1 cellular context compared by ENCODE assay signal in the genomic region with DNA sequence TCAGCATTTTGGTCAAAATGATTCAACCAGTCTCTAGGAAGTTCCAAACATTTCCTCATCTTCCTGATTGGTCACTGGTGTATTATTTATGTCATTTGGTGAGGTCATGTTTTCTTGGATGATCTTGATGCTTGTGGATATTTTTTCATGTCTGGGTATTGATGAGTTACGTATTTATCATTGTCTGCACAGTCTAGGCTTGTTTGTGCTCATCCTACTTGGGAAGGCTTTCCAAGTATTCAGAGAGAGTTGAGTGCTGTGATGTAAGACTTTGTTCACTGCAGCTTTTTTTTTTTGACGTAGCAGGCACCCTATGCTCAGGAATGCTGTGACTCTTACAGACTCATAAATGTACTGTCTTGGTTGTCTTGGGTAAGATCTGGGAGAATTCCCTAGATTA.
TF ChIP-seq lines count a peak whose summit lies in the region.

No MANE protein-coding gene starts in this region.

TF ChIP-seq in HepG2, 621 proteins besides CTCF, POLR2A, EP300 and RAD21 (continued from another document):
- TF ChIP-seq, protein P1, sequence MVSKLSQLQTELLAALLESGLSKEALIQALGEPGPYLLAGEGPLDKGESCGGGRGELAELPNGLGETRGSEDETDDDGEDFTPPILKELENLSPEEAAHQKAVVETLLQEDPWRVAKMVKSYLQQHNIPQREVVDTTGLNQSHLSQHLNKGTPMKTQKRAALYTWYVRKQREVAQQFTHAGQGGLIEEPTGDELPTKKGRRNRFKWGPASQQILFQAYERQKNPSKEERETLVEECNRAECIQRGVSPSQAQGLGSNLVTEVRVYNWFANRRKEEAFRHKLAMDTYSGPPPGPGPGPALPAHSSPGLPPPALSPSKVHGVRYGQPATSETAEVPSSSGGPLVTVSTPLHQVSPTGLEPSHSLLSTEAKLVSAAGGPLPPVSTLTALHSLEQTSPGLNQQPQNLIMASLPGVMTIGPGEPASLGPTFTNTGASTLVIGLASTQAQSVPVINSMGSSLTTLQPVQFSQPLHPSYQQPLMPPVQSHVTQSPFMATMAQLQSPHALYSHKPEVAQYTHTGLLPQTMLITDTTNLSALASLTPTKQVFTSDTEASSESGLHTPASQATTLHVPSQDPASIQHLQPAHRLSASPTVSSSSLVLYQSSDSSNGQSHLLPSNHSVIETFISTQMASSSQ (IDR thresholded peaks at IDR 0.05; ENCODE audit: low read depth) = no peak
- TF ChIP-seq, protein P1 (CRISPR knock-in tag; IDR thresholded peaks at IDR 0.05; ENCODE audit: borderline replicate concordance) = no peak
- TF ChIP-seq ZNF317 (CRISPR knock-in tag; IDR thresholded peaks at IDR 0.05) (no peak), ELF1 (CRISPR knock-in tag; IDR thresholded peaks at IDR 0.05) (no peak), CCDC6 (CRISPR knock-in tag; IDR thresholded peaks at IDR 0.05) (no peak), ATF7 (IDR thresholded peaks at IDR 0.05) (peak; percentile 40; the same call in 1 of the 2 replicates), ATF7 (CRISPR knock-in tag; IDR thresholded peaks at IDR 0.05) (no peak), CREB1 (IDR thresholded peaks at IDR 0.05) (peak; percentile 43), CREB1 (CRISPR knock-in tag; IDR thresholded peaks at IDR 0.05) (no peak), EEA1 (CRISPR knock-in tag; IDR thresholded peaks at IDR 0.05; ENCODE audit: borderline replicate concordance) (no peak)
- TF ChIP-seq, protein P2, sequence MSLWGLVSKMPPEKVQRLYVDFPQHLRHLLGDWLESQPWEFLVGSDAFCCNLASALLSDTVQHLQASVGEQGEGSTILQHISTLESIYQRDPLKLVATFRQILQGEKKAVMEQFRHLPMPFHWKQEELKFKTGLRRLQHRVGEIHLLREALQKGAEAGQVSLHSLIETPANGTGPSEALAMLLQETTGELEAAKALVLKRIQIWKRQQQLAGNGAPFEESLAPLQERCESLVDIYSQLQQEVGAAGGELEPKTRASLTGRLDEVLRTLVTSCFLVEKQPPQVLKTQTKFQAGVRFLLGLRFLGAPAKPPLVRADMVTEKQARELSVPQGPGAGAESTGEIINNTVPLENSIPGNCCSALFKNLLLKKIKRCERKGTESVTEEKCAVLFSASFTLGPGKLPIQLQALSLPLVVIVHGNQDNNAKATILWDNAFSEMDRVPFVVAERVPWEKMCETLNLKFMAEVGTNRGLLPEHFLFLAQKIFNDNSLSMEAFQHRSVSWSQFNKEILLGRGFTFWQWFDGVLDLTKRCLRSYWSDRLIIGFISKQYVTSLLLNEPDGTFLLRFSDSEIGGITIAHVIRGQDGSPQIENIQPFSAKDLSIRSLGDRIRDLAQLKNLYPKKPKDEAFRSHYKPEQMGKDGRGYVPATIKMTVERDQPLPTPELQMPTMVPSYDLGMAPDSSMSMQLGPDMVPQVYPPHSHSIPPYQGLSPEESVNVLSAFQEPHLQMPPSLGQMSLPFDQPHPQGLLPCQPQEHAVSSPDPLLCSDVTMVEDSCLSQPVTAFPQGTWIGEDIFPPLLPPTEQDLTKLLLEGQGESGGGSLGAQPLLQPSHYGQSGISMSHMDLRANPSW (CRISPR knock-in tag; IDR thresholded peaks at IDR 0.05; ENCODE audit: borderline replicate concordance) = no peak
- TF ChIP-seq, protein P3, sequence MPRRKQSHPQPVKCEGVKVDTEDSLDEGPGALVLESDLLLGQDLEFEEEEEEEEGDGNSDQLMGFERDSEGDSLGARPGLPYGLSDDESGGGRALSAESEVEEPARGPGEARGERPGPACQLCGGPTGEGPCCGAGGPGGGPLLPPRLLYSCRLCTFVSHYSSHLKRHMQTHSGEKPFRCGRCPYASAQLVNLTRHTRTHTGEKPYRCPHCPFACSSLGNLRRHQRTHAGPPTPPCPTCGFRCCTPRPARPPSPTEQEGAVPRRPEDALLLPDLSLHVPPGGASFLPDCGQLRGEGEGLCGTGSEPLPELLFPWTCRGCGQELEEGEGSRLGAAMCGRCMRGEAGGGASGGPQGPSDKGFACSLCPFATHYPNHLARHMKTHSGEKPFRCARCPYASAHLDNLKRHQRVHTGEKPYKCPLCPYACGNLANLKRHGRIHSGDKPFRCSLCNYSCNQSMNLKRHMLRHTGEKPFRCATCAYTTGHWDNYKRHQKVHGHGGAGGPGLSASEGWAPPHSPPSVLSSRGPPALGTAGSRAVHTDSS (CRISPR knock-in tag; conservative IDR thresholded peaks at IDR 0.05) = no peak
- TF ChIP-seq, protein P4, sequence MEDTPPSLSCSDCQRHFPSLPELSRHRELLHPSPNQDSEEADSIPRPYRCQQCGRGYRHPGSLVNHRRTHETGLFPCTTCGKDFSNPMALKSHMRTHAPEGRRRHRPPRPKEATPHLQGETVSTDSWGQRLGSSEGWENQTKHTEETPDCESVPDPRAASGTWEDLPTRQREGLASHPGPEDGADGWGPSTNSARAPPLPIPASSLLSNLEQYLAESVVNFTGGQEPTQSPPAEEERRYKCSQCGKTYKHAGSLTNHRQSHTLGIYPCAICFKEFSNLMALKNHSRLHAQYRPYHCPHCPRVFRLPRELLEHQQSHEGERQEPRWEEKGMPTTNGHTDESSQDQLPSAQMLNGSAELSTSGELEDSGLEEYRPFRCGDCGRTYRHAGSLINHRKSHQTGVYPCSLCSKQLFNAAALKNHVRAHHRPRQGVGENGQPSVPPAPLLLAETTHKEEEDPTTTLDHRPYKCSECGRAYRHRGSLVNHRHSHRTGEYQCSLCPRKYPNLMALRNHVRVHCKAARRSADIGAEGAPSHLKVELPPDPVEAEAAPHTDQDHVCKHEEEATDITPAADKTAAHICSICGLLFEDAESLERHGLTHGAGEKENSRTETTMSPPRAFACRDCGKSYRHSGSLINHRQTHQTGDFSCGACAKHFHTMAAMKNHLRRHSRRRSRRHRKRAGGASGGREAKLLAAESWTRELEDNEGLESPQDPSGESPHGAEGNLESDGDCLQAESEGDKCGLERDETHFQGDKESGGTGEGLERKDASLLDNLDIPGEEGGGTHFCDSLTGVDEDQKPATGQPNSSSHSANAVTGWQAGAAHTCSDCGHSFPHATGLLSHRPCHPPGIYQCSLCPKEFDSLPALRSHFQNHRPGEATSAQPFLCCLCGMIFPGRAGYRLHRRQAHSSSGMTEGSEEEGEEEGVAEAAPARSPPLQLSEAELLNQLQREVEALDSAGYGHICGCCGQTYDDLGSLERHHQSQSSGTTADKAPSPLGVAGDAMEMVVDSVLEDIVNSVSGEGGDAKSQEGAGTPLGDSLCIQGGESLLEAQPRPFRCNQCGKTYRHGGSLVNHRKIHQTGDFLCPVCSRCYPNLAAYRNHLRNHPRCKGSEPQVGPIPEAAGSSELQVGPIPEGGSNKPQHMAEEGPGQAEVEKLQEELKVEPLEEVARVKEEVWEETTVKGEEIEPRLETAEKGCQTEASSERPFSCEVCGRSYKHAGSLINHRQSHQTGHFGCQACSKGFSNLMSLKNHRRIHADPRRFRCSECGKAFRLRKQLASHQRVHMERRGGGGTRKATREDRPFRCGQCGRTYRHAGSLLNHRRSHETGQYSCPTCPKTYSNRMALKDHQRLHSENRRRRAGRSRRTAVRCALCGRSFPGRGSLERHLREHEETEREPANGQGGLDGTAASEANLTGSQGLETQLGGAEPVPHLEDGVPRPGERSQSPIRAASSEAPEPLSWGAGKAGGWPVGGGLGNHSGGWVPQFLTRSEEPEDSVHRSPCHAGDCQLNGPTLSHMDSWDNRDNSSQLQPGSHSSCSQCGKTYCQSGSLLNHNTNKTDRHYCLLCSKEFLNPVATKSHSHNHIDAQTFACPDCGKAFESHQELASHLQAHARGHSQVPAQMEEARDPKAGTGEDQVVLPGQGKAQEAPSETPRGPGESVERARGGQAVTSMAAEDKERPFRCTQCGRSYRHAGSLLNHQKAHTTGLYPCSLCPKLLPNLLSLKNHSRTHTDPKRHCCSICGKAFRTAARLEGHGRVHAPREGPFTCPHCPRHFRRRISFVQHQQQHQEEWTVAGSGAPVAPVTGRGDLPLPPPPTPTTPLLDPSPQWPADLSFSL (CRISPR knock-in tag; IDR thresholded peaks at IDR 0.05) = no peak
- TF ChIP-seq, protein P5, sequence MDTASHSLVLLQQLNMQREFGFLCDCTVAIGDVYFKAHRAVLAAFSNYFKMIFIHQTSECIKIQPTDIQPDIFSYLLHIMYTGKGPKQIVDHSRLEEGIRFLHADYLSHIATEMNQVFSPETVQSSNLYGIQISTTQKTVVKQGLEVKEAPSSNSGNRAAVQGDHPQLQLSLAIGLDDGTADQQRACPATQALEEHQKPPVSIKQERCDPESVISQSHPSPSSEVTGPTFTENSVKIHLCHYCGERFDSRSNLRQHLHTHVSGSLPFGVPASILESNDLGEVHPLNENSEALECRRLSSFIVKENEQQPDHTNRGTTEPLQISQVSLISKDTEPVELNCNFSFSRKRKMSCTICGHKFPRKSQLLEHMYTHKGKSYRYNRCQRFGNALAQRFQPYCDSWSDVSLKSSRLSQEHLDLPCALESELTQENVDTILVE (CRISPR knock-in tag; IDR thresholded peaks at IDR 0.05) = no peak
